In genomic region chr2:102283996-102284395, GRCh38 we compare ENCODE assay signal across 22 cellular contexts.
"Had no signal": no experiment of that assay in that cellular context is flagged by ENCODE, and none has a peak within 500 bp of the region (broad histone marks: within the 10 kb centered on the region; RNA-seq: fewer than 3 reads in every experiment).

No MANE protein-coding gene starts in this region.

- H3K36me3 ChIP-seq: esophagus squamous epithelium, gastrocnemius medialis, left ventricle myocardium inferior, spleen, suprapubic skin, tibial artery had no signal

- DNase-seq: activated CD4-positive, alpha-beta T cell treated with anti-CD3 and anti-CD28 coated beads, Interleukin-2, amount 50 U/mL, for 1 hour; activated CD4-positive, CD25-positive, alpha-beta regulatory T cell treated with anti-CD3 and anti-CD28 coated beads, Interleukin-2, amount 50 U/mL, for 72 hours; activated CD8-positive, alpha-beta memory T cell treated with anti-CD3 and anti-CD28 coated beads, Interleukin-2, amount 10 ng/mL, durations not matched to agents 7 days and 5 days; activated CD8-positive, alpha-beta T cell treated with anti-CD3 and anti-CD28 coated beads for 36 hours; activated naive CD8-positive, alpha-beta T cell treated with anti-CD3 and anti-CD28 coated beads, Interleukin-2, amount 50 U/mL, for 24 hours; activated T-cell treated with anti-CD3 and anti-CD28 coated beads, Interleukin-2, amount 50 U/mL, for 48 hours; dermis blood vessel endothelial cell; effector CD4-positive, alpha-beta T cell; esophagus squamous epithelium; gastrocnemius medialis; glutamatergic neuron; left ventricle myocardium inferior; mesendoderm; right cardiac atrium; spleen; stimulated activated naive CD4-positive, alpha-beta T cell; T1000; tibial artery had no signal

- H3K27me3 ChIP-seq: gastrocnemius medialis, suprapubic skin, tibial artery had no signal

- H3K4me1 ChIP-seq: esophagus squamous epithelium, gastrocnemius medialis, left ventricle myocardium inferior, suprapubic skin, tibial artery had no signal

- H3K4me3 ChIP-seq: esophagus squamous epithelium, gastrocnemius medialis, left ventricle myocardium inferior, lung, spleen, suprapubic skin, tibial artery had no signal

- H3K27ac ChIP-seq: epithelial cell of prostate, esophagus squamous epithelium, gastrocnemius medialis, left ventricle myocardium inferior, suprapubic skin, tibial artery had no signal

- H3K9me3 ChIP-seq: esophagus squamous epithelium, gastrocnemius medialis, left ventricle myocardium inferior, spleen, suprapubic skin, tibial artery had no signal

- ATAC-seq: activated CD8-positive, alpha-beta memory T cell treated with anti-CD3 and anti-CD28 coated beads, Interleukin-2, amount 10 ng/mL, durations not matched to agents 7 days and 5 days; activated CD8-positive, alpha-beta T cell treated with anti-CD3 and anti-CD28 coated beads for 36 hours; activated naive CD8-positive, alpha-beta T cell treated with anti-CD3 and anti-CD28 coated beads, Interleukin-2, amount 50 U/mL, for 24 hours; gastrocnemius medialis; natural killer cell treated with Interleukin-12 subunit alpha and Interleukin-12 subunit beta and Interleukin-15 and Interleukin-18, amount 100 ng/mL, for 72 hours; right cardiac atrium had no signal
